In genomic region chr13:18943721-18944391, GRCh38 we compare ENCODE assay signal across 19 cellular contexts.
"Had no signal": no experiment of that assay in that cellular context is flagged by ENCODE, and none has a peak within 500 bp of the region (broad histone marks: within the 10 kb centered on the region; RNA-seq: fewer than 3 reads in every experiment).

No MANE protein-coding gene starts in this region.

- H3K36me3 ChIP-seq: breast epithelium, esophagus muscularis mucosa, thyroid gland had no signal

- ATAC-seq: activated CD4-positive, alpha-beta T cell treated with anti-CD3 and anti-CD28 coated beads for 36 hours; left cardiac atrium; T-helper 17 cell had no signal

- H3K9me3 ChIP-seq: breast epithelium, esophagus muscularis mucosa, thyroid gland had no signal

- H3K27me3 ChIP-seq: hepatocyte, thyroid gland had no signal

- H3K4me1 ChIP-seq: breast epithelium, esophagus muscularis mucosa, thyroid gland had no signal

- DNase-seq: activated B cell treated with CpG ODN at 0.5 μM for 24 hours; activated CD4-positive, alpha-beta memory T cell treated with anti-CD3 and anti-CD28 coated beads for 36 hours; activated CD4-positive, alpha-beta T cell treated with anti-CD3 and anti-CD28 coated beads for 36 hours; activated naive CD4-positive, alpha-beta T cell; amniotic stem cell; glutamatergic neuron; left cardiac atrium; mesenchymal stem cell; stimulated activated CD4-positive, alpha-beta T cell treated with anti-CD3 and anti-CD28 coated beads, Interleukin-4, amount 100 ng/mL, for 1 hour; stimulated activated naive CD4-positive, alpha-beta T cell; SW 1271; T-helper 17 cell; thyroid gland had no signal

- H3K4me3 ChIP-seq: breast epithelium, coronary artery, esophagus muscularis mucosa, hepatocyte, thyroid gland had no signal

- H3K27ac ChIP-seq: breast epithelium, coronary artery, esophagus muscularis mucosa, hepatocyte, thyroid gland had no signal

- FAIRE-seq: frontal cortex, urothelium cell line had no signal
